ENCODE assay signal across 8 cellular contexts in genomic region chr7:26198133-26198780, GRCh38. TPM values are rescaled to one million over a fixed set of nuclear protein-coding genes. Genes with fewer than 3 reads are reported as not detected.
DNase-seq lines count a peak whose midpoint lies in the region; ATAC-seq and TF ChIP-seq lines count a peak whose summit lies in the region.

No MANE protein-coding gene starts in this region.

- H3K36me3 Mint-ChIP-seq in endodermal cell (ENCODE audit: low read depth) (peaks cover 74% of the 10 kb centered on the region), nephron progenitor cell (ENCODE audit: low read depth) (peaks cover 70% of the 10 kb centered on the region)

- TF ChIP-seq CTCF in 22Rv1 (IDR thresholded peaks at IDR 0.05), result peak; percentile 89
- peak; percentile 63 for TF ChIP-seq CTCF in GM10266 (IDR thresholded peaks at IDR 0.05; ENCODE audit: control insufficient read depth, insufficient read depth, low read depth, missing control alignments)
- TF ChIP-seq CTCF in Peyer's patch (IDR thresholded peaks at IDR 0.05), result peak; percentile 66 to 96 (median 74)
- TF ChIP-seq CTCF in endodermal cell (conservative IDR thresholded peaks at IDR 0.05), result peak; percentile 92
- peak; percentile 84 for TF ChIP-seq CTCF in nephron progenitor cell (IDR thresholded peaks at IDR 0.05)

- no peaks in the 10 kb centered on the region for H3K9me3 ChIP-seq in Peyer's patch
- H3K9me3 ChIP-seq in endodermal cell (ENCODE audit: control insufficient read depth, low read length), result no peaks in the 10 kb centered on the region

- H3K4me3 Mint-ChIP-seq in endodermal cell (peak overlapping the region; percentile 100), nephron progenitor cell (peak overlapping the region; percentile 100)

- H3K9ac ChIP-seq in endodermal cell (ENCODE audit: extremely low read depth, low read length, poor library complexity, severe bottlenecking), result peak overlapping the region; percentile 100

- peaks cover 0 to 44% (median 0%) of the 10 kb centered on the region in 3 donors for H3K36me3 ChIP-seq in Peyer's patch
- peaks cover 69% of the 10 kb centered on the region for H3K36me3 ChIP-seq in endodermal cell (ENCODE audit: control insufficient read depth, insufficient read depth, low read length)

- H3K27ac Mint-ChIP-seq in endodermal cell (peak overlapping the region; percentile 100), nephron progenitor cell (peak overlapping the region; percentile 100)

- H3K27me3 ChIP-seq in Peyer's patch (no peaks in the 10 kb centered on the region), endodermal cell (ENCODE audit: control insufficient read depth, insufficient read depth, low read length, poor library complexity, severe bottlenecking) (no peaks in the 10 kb centered on the region)

- ATAC-seq in HG02981 (IDR thresholded peaks at IDR 0.05; ENCODE audit: unreplicated experiment) (no peak), GM18502 (IDR thresholded peaks at IDR 0.05; ENCODE audit: poor library complexity, unreplicated experiment) (no peak), GM19328 (IDR thresholded peaks at IDR 0.05; ENCODE audit: unreplicated experiment) (no peak)

- H3K4me3 ChIP-seq in Peyer's patch, result peak overlapping the region; percentile 85 to 100 (median 95)
- H3K4me3 ChIP-seq in endodermal cell (ENCODE audit: low read length), result peak overlapping the region; percentile 94

- 0% methylated on average over 3 to 5 of the region's 6 CpGs for WGBS in endodermal cell (ENCODE audit: insufficient coverage in 1 of 2, insufficient read length in 1 of 2), 2 experiments

- H3K9me3 Mint-ChIP-seq in endodermal cell, result no peaks in the 10 kb centered on the region
- H3K9me3 Mint-ChIP-seq in nephron progenitor cell, result peaks cover 3% of the 10 kb centered on the region

- H3K4me1 ChIP-seq in Peyer's patch (peaks cover 6 to 51% (median 24%) of the 10 kb centered on the region in 4 donors), endodermal cell (ENCODE audit: control insufficient read depth, insufficient read depth, low read length) (peaks cover 5% of the 10 kb centered on the region)

- DNase-seq in GM10266 (ENCODE audit: extremely low spot score) (no peak), Peyer's patch (no peak), endodermal cell (no peak), nephron progenitor cell (no peak)

- no peaks in the 10 kb centered on the region for H3K27me3 Mint-ChIP-seq in endodermal cell (ENCODE audit: insufficient read depth)
- peaks cover 14% of the 10 kb centered on the region for H3K27me3 Mint-ChIP-seq in nephron progenitor cell (ENCODE audit: low read depth, poor library complexity)

- no peak for TF ChIP-seq POLR2A in Peyer's patch (IDR thresholded peaks at IDR 0.05)

- H3K4me1 Mint-ChIP-seq in endodermal cell (peaks cover 29% of the 10 kb centered on the region), nephron progenitor cell (peaks cover 46% of the 10 kb centered on the region)

- H3K27ac ChIP-seq in 22Rv1 (peak overlapping the region; percentile 99), Peyer's patch (peak overlapping the region; percentile 99 to 100 (median 100)), endodermal cell (ENCODE audit: low read depth, low read length) (no peak overlapping the region)

RNA-seq across cellular contexts. Expression of gene HNRNPA2B1, which starts 2.3 kb away (rescaled TPM):
- total RNA-seq in Peyer's patch (100 to 1,000 TPM; 184 to 526 (median 228) TPM), endodermal cell (1,000 to 10,000 TPM in 1 of 2 donors, 100 to 1,000 TPM in 1; 913 to 1,007 TPM)
- polyA plus RNA-seq in endodermal cell (2013, experiment 1 of 2), result 1,106 TPM
- polyA plus RNA-seq in endodermal cell (2013, experiment 2 of 2), result 1,007 TPM

RNA-seq across cellular contexts. Expression of gene CBX3, which starts 3.3 kb away (rescaled TPM):
- 100 to 1,000 TPM in 1 of 4 donors, 10 to 100 TPM in 3; 53.9 to 112 (median 68.6) TPM for total RNA-seq in Peyer's patch
- total RNA-seq in endodermal cell, result 100 to 1,000 TPM; 213 to 219 TPM
- 277 TPM for polyA plus RNA-seq in endodermal cell (2013, experiment 1 of 2)
- 276 TPM for polyA plus RNA-seq in endodermal cell (2013, experiment 2 of 2)

RNA-seq across cellular contexts. Expression of gene NFE2L3, which starts 46.3 kb away (rescaled TPM):
- total RNA-seq in Peyer's patch (10 to 100 TPM in 1 of 4 donors, 1 to 10 TPM in 3; 5.3 to 10.5 (median 6.6) TPM), endodermal cell (10 to 100 TPM; 20.2 to 48.4 TPM)
- 14.4 TPM for polyA plus RNA-seq in endodermal cell (2013, experiment 1 of 2)
- polyA plus RNA-seq in endodermal cell (2013, experiment 2 of 2), result 11.3 TPM
